In genomic region chr17:74739227-74739831, GRCh38 we compare ENCODE assay signal across 16 cellular contexts. TPM values are rescaled to one million over a fixed set of nuclear protein-coding genes. Genes with fewer than 3 reads are reported as not detected.
DNase-seq lines count a peak whose midpoint lies in the region; ATAC-seq and TF ChIP-seq lines count a peak whose summit lies in the region.
"Had no signal": no experiment of that assay in that cellular context is flagged by ENCODE, and none has a peak within 500 bp of the region (broad histone marks: within the 10 kb centered on the region; RNA-seq: fewer than 3 reads in every experiment).

No MANE protein-coding gene starts in this region.

- H3K4me1 ChIP-seq in heart right ventricle = peaks cover 7 to 84% (median 35%) of the 10 kb centered on the region in 9 donors

- H3K4me3 ChIP-seq in Jurkat, Clone E6-1 (ENCODE audit: low read length) = peak overlapping the region; percentile 82
- H3K4me3 ChIP-seq in heart right ventricle = no peak overlapping the region
- H3K4me3 ChIP-seq: coronary artery, HAP-1 had no signal

- H3K36me3 Mint-ChIP-seq in activated CD4-positive, alpha-beta T cell treated with anti-CD3 and anti-CD28 coated beads for 36 hours (ENCODE audit: low read depth) = no peaks in the 10 kb centered on the region
- peaks cover 2 to 7% of the 10 kb centered on the region in 2 donors for H3K36me3 Mint-ChIP-seq in activated T-cell treated with anti-CD3 and anti-CD28 coated beads, Interleukin-2, amount 50 U/mL, for 72 hours (ENCODE audit: insufficient read depth in 2 of 2)
- no peaks in the 10 kb centered on the region for H3K36me3 Mint-ChIP-seq in nephron (ENCODE audit: low read depth)

- no peak for ATAC-seq in activated CD4-positive, alpha-beta T cell treated with anti-CD3 and anti-CD28 coated beads for 36 hours
- no peak for ATAC-seq in activated T-cell treated with anti-CD3 and anti-CD28 coated beads, Interleukin-2, amount 50 U/mL, for 72 hours (replicated peaks in 1 of 2)
- no peak for ATAC-seq in heart right ventricle

- peak; percentile 50 for DNase-seq in activated CD4-positive, alpha-beta T cell treated with anti-CD3 and anti-CD28 coated beads for 36 hours
- no peak for DNase-seq in activated CD4-positive, alpha-beta T cell treated with anti-CD3 and anti-CD28 coated beads, Interleukin-2, amount 50 U/mL, for 48 hours
- peak; percentile 70 for DNase-seq in Jurkat, Clone E6-1 (ENCODE audit: low read depth, low spot score)
- no peak for DNase-seq in activated T-cell treated with anti-CD3 and anti-CD28 coated beads, Interleukin-2, amount 50 U/mL, for 72 hours
- DNase-seq in heart right ventricle = no peak
- DNase-seq in midbrain (lab: John Stamatoyannopoulos, UW) = no peak
- no peak for DNase-seq in RPMI8226
- DNase-seq: amniotic stem cell, lower lobe of right lung, NCI-H1092, nucleus accumbens, trophoblast cell had no signal

- CTCF ChIA-PET in activated CD4-positive, alpha-beta T cell treated with anti-CD3 and anti-CD28 coated beads for 36 hours (lab: Charles Lee) = interaction anchor here (0.6 to 4.5 kb wide), 9 partner anchors 7 to 777 kb away, joined by 3 to 103 read pairs (median 6); partner anchors contain the start of gene TSEN54

- H3K9me3 Mint-ChIP-seq in activated CD4-positive, alpha-beta T cell treated with anti-CD3 and anti-CD28 coated beads for 36 hours (ENCODE audit: low read depth) = no peaks in the 10 kb centered on the region
- H3K9me3 Mint-ChIP-seq in activated T-cell treated with anti-CD3 and anti-CD28 coated beads, Interleukin-2, amount 50 U/mL, for 72 hours = peaks cover 0 to 3% of the 10 kb centered on the region in 2 donors
- no peaks in the 10 kb centered on the region for H3K9me3 Mint-ChIP-seq in nephron

- TF ChIP-seq CTCF in nephron (IDR thresholded peaks at IDR 0.05; ENCODE audit: unreplicated experiment in 3 of 3) (no peak), heart right ventricle (IDR thresholded peaks at IDR 0.05) (no peak)

- H3K27me3 Mint-ChIP-seq in activated CD4-positive, alpha-beta T cell treated with anti-CD3 and anti-CD28 coated beads for 36 hours = no peaks in the 10 kb centered on the region
- H3K27me3 Mint-ChIP-seq in activated T-cell treated with anti-CD3 and anti-CD28 coated beads, Interleukin-2, amount 50 U/mL, for 72 hours (ENCODE audit: low read depth) = no peaks in the 10 kb centered on the region
- H3K27me3 Mint-ChIP-seq in nephron (ENCODE audit: low read depth) = peaks cover 58% of the 10 kb centered on the region

- H3K27me3 ChIP-seq in heart right ventricle = peaks cover 0 to 63% (median 54%) of the 10 kb centered on the region in 7 donors

- no peaks in the 10 kb centered on the region for H3K9me3 ChIP-seq in heart right ventricle
- H3K9me3 ChIP-seq: esophagus muscularis mucosa, HAP-1, lower lobe of right lung had no signal

- peaks cover 75% of the 10 kb centered on the region for H3K4me1 Mint-ChIP-seq in activated CD4-positive, alpha-beta T cell treated with anti-CD3 and anti-CD28 coated beads for 36 hours
- H3K4me1 Mint-ChIP-seq in activated T-cell treated with anti-CD3 and anti-CD28 coated beads, Interleukin-2, amount 50 U/mL, for 72 hours (ENCODE audit: low read depth) = peaks cover 67% of the 10 kb centered on the region
- peaks cover 25% of the 10 kb centered on the region for H3K4me1 Mint-ChIP-seq in nephron

- H3K27ac ChIP-seq in heart right ventricle = peak overlapping the region in 1 of 10 donors; percentile 87
- H3K27ac ChIP-seq: coronary artery, esophagus muscularis mucosa had no signal

- no peak overlapping the region for H3K4me3 Mint-ChIP-seq in activated CD4-positive, alpha-beta T cell treated with anti-CD3 and anti-CD28 coated beads for 36 hours
- peak overlapping the region; percentile 85 to 87 for H3K4me3 Mint-ChIP-seq in activated T-cell treated with anti-CD3 and anti-CD28 coated beads, Interleukin-2, amount 50 U/mL, for 72 hours
- peak overlapping the region; percentile 26 to 67 (median 33) for H3K4me3 Mint-ChIP-seq in nephron

- peak overlapping the region; percentile 79 for H3K27ac Mint-ChIP-seq in activated CD4-positive, alpha-beta T cell treated with anti-CD3 and anti-CD28 coated beads for 36 hours
- H3K27ac Mint-ChIP-seq in activated T-cell treated with anti-CD3 and anti-CD28 coated beads, Interleukin-2, amount 50 U/mL, for 72 hours = peak overlapping the region; percentile 85
- H3K27ac Mint-ChIP-seq in nephron = peak overlapping the region in 2 of 3 experiments; percentile 16 to 49

- WGBS in heart right ventricle, 2 donors = 86 to 87% methylated on average over 12 of the region's 12 CpGs

- POLR2A ChIA-PET in activated CD4-positive, alpha-beta T cell treated with anti-CD3 and anti-CD28 coated beads for 36 hours (lab: Charles Lee) = interaction anchor here (0.9 kb wide), 2 partner anchors 12 to 17 kb away, joined by 3 to 6 read pairs; no protein-coding TSS in a partner anchor

- intact Hi-C loops in activated CD4-positive, alpha-beta T cell treated with anti-CD3 and anti-CD28 coated beads for 36 hours (cut with DNase I, micrococcal nuclease) = loop anchor here (5.0 to 10.0 kb wide), 2 partner anchors 172 to 365 kb away; partner anchors contain the start of gene CD300H (in 1 of the 2)
- intact Hi-C loops in heart right ventricle (cut with DNase I) = loop anchor here in 7 of 10 donors (5.0 to 10.0 kb wide), 5 partner anchors 77 to 175 kb away; partner anchors contain the start of gene CD300H (in 2 of the 7)

- H3K36me3 ChIP-seq in heart right ventricle = no peaks in the 10 kb centered on the region
- H3K36me3 ChIP-seq: esophagus muscularis mucosa, HAP-1, lower lobe of right lung had no signal

RNA-seq across cellular contexts. Expression of gene RAB37, which starts 2.3 kb away (rescaled TPM):
- 1 to 10 TPM; 2.7 to 3.5 TPM for total RNA-seq in activated CD4-positive, alpha-beta T cell treated with anti-CD3 and anti-CD28 coated beads for 36 hours
- 59.9 TPM for polyA plus RNA-seq in Jurkat, Clone E6-1 (2012; ENCODE audit: insufficient read depth, insufficient read length)
- total RNA-seq in activated T-cell treated with anti-CD3 and anti-CD28 coated beads, Interleukin-2, amount 50 U/mL, for 72 hours = 10 to 100 TPM; 13.6 to 18.1 TPM
- total RNA-seq in heart right ventricle = 1 to 10 TPM in 9 of 10 donors, under 1 TPM in 1; 0.95 to 2.8 (median 1.6) TPM
- 1 to 10 TPM in 1 of 2 donors, under 1 TPM in 1; 0.93 to 2.7 TPM for polyA plus RNA-seq in heart right ventricle

RNA-seq across cellular contexts. Expression of gene NHERF1, which starts 9.1 kb away (rescaled TPM):
- total RNA-seq in activated CD4-positive, alpha-beta T cell treated with anti-CD3 and anti-CD28 coated beads for 36 hours = 100 to 1,000 TPM; 115 to 170 TPM
- polyA plus RNA-seq in Jurkat, Clone E6-1 (2012; ENCODE audit: insufficient read depth, insufficient read length) = 147 TPM
- 10 to 100 TPM; 78.8 to 81.2 TPM for total RNA-seq in activated T-cell treated with anti-CD3 and anti-CD28 coated beads, Interleukin-2, amount 50 U/mL, for 72 hours
- total RNA-seq in heart right ventricle = 10 to 100 TPM in 6 of 10 donors, 1 to 10 TPM in 4; 6.7 to 33.4 (median 12.7) TPM
- polyA plus RNA-seq in heart right ventricle = 10 to 100 TPM in 1 of 2 donors, 1 to 10 TPM in 1; 6.9 to 24.5 TPM

RNA-seq across cellular contexts. Expression of gene CD300LF, which starts 26.6 kb away (rescaled TPM):
- not detected for total RNA-seq in activated CD4-positive, alpha-beta T cell treated with anti-CD3 and anti-CD28 coated beads for 36 hours
- polyA plus RNA-seq in Jurkat, Clone E6-1 (2012; ENCODE audit: insufficient read depth, insufficient read length) = not detected
- not detected for total RNA-seq in activated T-cell treated with anti-CD3 and anti-CD28 coated beads, Interleukin-2, amount 50 U/mL, for 72 hours
- total RNA-seq in heart right ventricle = 1 to 10 TPM in 1 of 10 donors, under 1 TPM in 6, not detected in 3; 0.13 to 4.5 (median 0.34) TPM
- under 1 TPM; 0.15 to 0.36 TPM for polyA plus RNA-seq in heart right ventricle

RNA-seq across cellular contexts. Expression of gene NAT9, which starts 36.8 kb away (rescaled TPM):
- 10 to 100 TPM; 23.7 to 39.6 TPM for total RNA-seq in activated CD4-positive, alpha-beta T cell treated with anti-CD3 and anti-CD28 coated beads for 36 hours
- 47.5 TPM for polyA plus RNA-seq in Jurkat, Clone E6-1 (2012; ENCODE audit: insufficient read depth, insufficient read length)
- 10 to 100 TPM; 49.7 to 58.4 TPM for total RNA-seq in activated T-cell treated with anti-CD3 and anti-CD28 coated beads, Interleukin-2, amount 50 U/mL, for 72 hours
- total RNA-seq in heart right ventricle = 10 to 100 TPM; 10.6 to 25.9 (median 17.0) TPM
- polyA plus RNA-seq in heart right ventricle = 10 to 100 TPM; 33.6 to 42.9 TPM

Comparison
In these comparisons a context has a peak if more than half of its experiments do, and no peak if none do; other contexts are left out.
1. DNase-seq: peak in activated CD4-positive, alpha-beta T cell treated with anti-CD3 and anti-CD28 coated beads for 36 hours (single experiment) and Jurkat, Clone E6-1 (single experiment); none in activated CD4-positive, alpha-beta T cell treated with anti-CD3 and anti-CD28 coated beads, Interleukin-2, amount 50 U/mL, for 48 hours (0 of 2), activated T-cell treated with anti-CD3 and anti-CD28 coated beads, Interleukin-2, amount 50 U/mL, for 72 hours (0 of 2), heart right ventricle (0 of 2), midbrain (single experiment) and RPMI8226 (single experiment).
2. H3K27ac Mint-ChIP-seq: peak in every context shown above with its lines; median percentile 85 in activated T-cell treated with anti-CD3 and anti-CD28 coated beads, Interleukin-2, amount 50 U/mL, for 72 hours; 79 in activated CD4-positive, alpha-beta T cell treated with anti-CD3 and anti-CD28 coated beads for 36 hours; 32 in nephron.